ENCODE assay signal across 2 cellular contexts in the genomic region with DNA sequence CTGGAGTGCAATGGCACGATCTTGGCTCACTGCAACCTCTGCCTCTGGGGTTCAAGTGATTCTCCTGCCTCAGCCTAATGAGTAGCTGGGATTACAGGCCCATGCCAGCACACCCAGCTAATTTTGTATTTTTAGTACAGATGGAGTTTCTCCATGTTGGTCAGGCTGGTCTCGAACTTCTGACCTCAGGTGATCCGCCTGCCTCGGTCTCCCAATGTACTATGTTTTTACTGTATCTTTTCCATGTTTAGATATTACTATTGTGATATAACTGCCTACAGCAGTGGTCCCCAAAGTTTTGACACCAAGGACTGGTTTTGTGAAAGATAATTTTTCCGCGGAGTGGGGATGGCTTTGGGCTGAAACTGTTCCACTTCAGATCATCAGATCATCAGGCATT.
DNase-seq lines count a peak whose midpoint lies in the region; ATAC-seq and TF ChIP-seq lines count a peak whose summit lies in the region.
"Not testable (repeated sequence)": the region's sequence is repeated elsewhere in the genome, so short reads cannot be mapped to it uniquely, and the experiment has no call there.

No MANE protein-coding gene starts in this region.

- not testable (repeated sequence) for TF ChIP-seq EP300 in sigmoid colon (IDR thresholded peaks at IDR 0.05)

- peak; percentile 28 for DNase-seq in lung (ENCODE audit: low spot score)
- peak; percentile 62 for DNase-seq in sigmoid colon

- H3K4me3 ChIP-seq in lung, sigmoid colon: not testable (repeated sequence)

- TF ChIP-seq POLR2A in sigmoid colon (IDR thresholded peaks at IDR 0.05) = not testable (repeated sequence)

- intact Hi-C loops in sigmoid colon (cut with DNase I) = not testable (repeated sequence)

- H3K27ac ChIP-seq in lung (ENCODE audit: low read depth in 1 of 2, low read length in 1 of 2); sigmoid colon: not testable (repeated sequence)

- H3K4me1 ChIP-seq in lung (ENCODE audit: control insufficient read depth in 2 of 2, insufficient read depth in 2 of 2, low read length in 2 of 2); sigmoid colon: not testable (repeated sequence)

- H3K9me3 ChIP-seq in lung (ENCODE audit: control insufficient read depth in 2 of 2, insufficient read depth in 1 of 2, low read length in 1 of 2) (peaks cover 3 to 15% of the 10 kb centered on the region in 2 donors), sigmoid colon (peaks cover 0 to 30% (median 5%) of the 10 kb centered on the region in 4 donors)

- H3K36me3 ChIP-seq in lung (ENCODE audit: control insufficient read depth in 2 of 2, insufficient read depth in 2 of 2, low read length in 2 of 2); sigmoid colon: not testable (repeated sequence)

- not testable (repeated sequence) for TF ChIP-seq CTCF in lung (IDR thresholded peaks at IDR 0.05; ENCODE audit: control extremely low read depth, extremely low read depth); sigmoid colon (IDR thresholded peaks at IDR 0.05)

- ATAC-seq in lung (ENCODE audit: insufficient read depth, low FRiP score) = not testable (repeated sequence)

- not testable (repeated sequence) for H3K27me3 ChIP-seq in lung (ENCODE audit: control insufficient read depth, insufficient read depth); sigmoid colon

- WGBS in lung, 2 donors = 67 to 77% methylated on average over 5 to 6 of the region's 6 CpGs
- WGBS in sigmoid colon, 2 donors = 74 to 78% methylated on average over 6 of the region's 6 CpGs
